Comparison of ENCODE assay signal across 1 cellular context in genomic region chr6:42086665-42087050, GRCh38.
TF ChIP-seq lines count a peak whose summit lies in the region.

No MANE protein-coding gene starts in this region.

TF ChIP-seq in K562, 482 proteins besides CTCF, POLR2A, EP300 and RAD21:
- TF ChIP-seq PHTF2 (CRISPR knock-in tag; IDR thresholded peaks at IDR 0.05) (no peak), MGA (IDR thresholded peaks at IDR 0.05) (no peak), THRA (IDR thresholded peaks at IDR 0.05) (no peak), ZNF12 (CRISPR knock-in tag; IDR thresholded peaks at IDR 0.05) (no peak), MAFG (tag; conservative IDR thresholded peaks at IDR 0.05) (no peak), CHD1 (IDR thresholded peaks at IDR 0.05; ENCODE audit: low read length) (no peak), ZNF778 (CRISPR knock-in tag; IDR thresholded peaks at IDR 0.05) (no peak), HNRNPLL (IDR thresholded peaks at IDR 0.05; ENCODE audit: low read depth, low read length, poor library complexity, severe bottlenecking) (no peak), ZNF609 (CRISPR knock-in tag; IDR thresholded peaks at IDR 0.05; ENCODE audit: borderline replicate concordance) (no peak), WHSC1 (IDR thresholded peaks at IDR 0.05; ENCODE audit: low read length) (peak; percentile 47), STAG1 (CRISPR knock-in tag; IDR thresholded peaks at IDR 0.05; ENCODE audit: borderline replicate concordance) (0 out of 2 replicates have a peak, but pooled peaks have one; percentile 10), ETV5 (CRISPR knock-in tag; IDR thresholded peaks at IDR 0.05; ENCODE audit: low read depth) (no peak), FOXP1 (CRISPR knock-in tag; IDR thresholded peaks at IDR 0.05) (0 out of 2 replicates have a peak, but pooled peaks have one; percentile 10), ZNF263 (CRISPR knock-in tag; IDR thresholded peaks at IDR 0.05; ENCODE audit: borderline replicate concordance) (peak; percentile 20), THAP7 (CRISPR knock-in tag; IDR thresholded peaks at IDR 0.05) (no peak), ZNF143 (CRISPR knock-in tag; IDR thresholded peaks at IDR 0.05) (no peak), PTRF (tag; IDR thresholded peaks at IDR 0.05) (no peak), HSF4 (CRISPR knock-in tag; IDR thresholded peaks at IDR 0.05; ENCODE audit: borderline replicate concordance) (no peak), ZNF76 (CRISPR knock-in tag; IDR thresholded peaks at IDR 0.05; ENCODE audit: borderline replicate concordance) (no peak), PCBP2 (IDR thresholded peaks at IDR 0.05; ENCODE audit: low read depth, low read length, poor library complexity, severe bottlenecking) (no peak), NCOA2 (IDR thresholded peaks at IDR 0.05; ENCODE audit: partially characterized antibody in 2 of 2) (no peak), NFE2L1 (tag; IDR thresholded peaks at IDR 0.05; ENCODE audit: borderline replicate concordance, low read depth) (no peak), TCF3 (CRISPR knock-in tag; IDR thresholded peaks at IDR 0.05) (no peak), TBL1XR1 (IDR thresholded peaks at IDR 0.05; ENCODE audit: low read length in 2 of 2) (no peak), NFXL1 (CRISPR knock-in tag; IDR thresholded peaks at IDR 0.05) (no peak), KLF16 (IDR thresholded peaks at IDR 0.05) (no peak)
